ENCODE assay signal across 27 cellular contexts in genomic region chr10:85598646-85599045, GRCh38.
DNase-seq lines count a peak whose midpoint lies in the region; ATAC-seq and TF ChIP-seq lines count a peak whose summit lies in the region.
"Had no signal": no experiment of that assay in that cellular context is flagged by ENCODE, and none has a peak within 500 bp of the region (broad histone marks: within the 10 kb centered on the region; RNA-seq: fewer than 3 reads in every experiment).

No MANE protein-coding gene starts in this region.

- TF ChIP-seq EP300 in esophagus muscularis mucosa (IDR thresholded peaks at IDR 0.05), result no peak

- H3K27ac ChIP-seq in esophagus muscularis mucosa (replicated peaks in 1 of 4), result no peak overlapping the region
- H3K27ac ChIP-seq in adrenal gland, result no peak overlapping the region

- no peaks in the 10 kb centered on the region for H3K27me3 ChIP-seq in esophagus muscularis mucosa
- no peaks in the 10 kb centered on the region for H3K27me3 ChIP-seq in adrenal gland
- H3K27me3 ChIP-seq: dorsolateral prefrontal cortex had no signal

- H3K9me3 ChIP-seq in esophagus muscularis mucosa (no peaks in the 10 kb centered on the region), adrenal gland (replicated peaks in 1 of 3) (no peaks in the 10 kb centered on the region)
- H3K9me3 ChIP-seq: mucosa of descending colon had no signal

- intact Hi-C loops in esophagus muscularis mucosa (cut with DNase I) (no loop called here), adrenal gland (cut with DNase I) (no loop called here)

- H3K4me1 ChIP-seq in esophagus muscularis mucosa (no peaks in the 10 kb centered on the region), adrenal gland (replicated peaks in 1 of 2) (no peaks in the 10 kb centered on the region)

- TF ChIP-seq CTCF in GM10266 (IDR thresholded peaks at IDR 0.05; ENCODE audit: control insufficient read depth, insufficient read depth, low read depth, missing control alignments) (no peak), GM20000 (IDR thresholded peaks at IDR 0.05; ENCODE audit: extremely low read depth, missing control alignments) (no peak), esophagus muscularis mucosa (IDR thresholded peaks at IDR 0.05) (no peak), adrenal gland (IDR thresholded peaks at IDR 0.05) (no peak)

- DNase-seq in GM10266 (ENCODE audit: extremely low spot score), result peak; percentile 28
- peak; percentile 16 for DNase-seq in GM20000 (ENCODE audit: low spot score)
- peak; percentile 66 for DNase-seq in esophagus muscularis mucosa (ENCODE audit: extremely low spot score)
- no peak for DNase-seq in globus pallidus (ENCODE audit: low spot score)
- DNase-seq in CD1c-positive myeloid dendritic cell (ENCODE audit: extremely low spot score), result no peak
- DNase-seq in adrenal gland, result no peak
- DNase-seq: activated CD4-positive, alpha-beta memory T cell treated with anti-CD3 and anti-CD28 coated beads for 36 hours; activated CD4-positive, alpha-beta T cell treated with anti-CD3 and anti-CD28 coated beads for 1 hour; activated naive CD4-positive, alpha-beta T cell treated with anti-CD3 and anti-CD28 coated beads, Interleukin-2, amount 50 U/mL, for 16 hours; activated T-cell treated with anti-CD3 and anti-CD28 coated beads for 4 hours; AML-193; amniotic stem cell; CD4-positive, alpha-beta T cell; DND-41; dorsolateral prefrontal cortex; hypothalamus; left colon; mucosa of descending colon; NCI-H1436 treated with DMSO at 0.1 percent for 48 hours; NCI-H2107; NCI-H446; NCI-H82; stimulated activated CD4-positive, alpha-beta T cell treated with anti-CD3 and anti-CD28 coated beads, Interleukin-4, amount 100 ng/mL, for 4 hours; substantia nigra had no signal

- 78% methylated on average over 6 of the region's 6 CpGs for WGBS in esophagus muscularis mucosa
- WGBS in adrenal gland, 4 donors, result 78 to 91% (median 87%) methylated on average over 6 of the region's 6 CpGs

- H3K36me3 ChIP-seq in esophagus muscularis mucosa (no peaks in the 10 kb centered on the region), adrenal gland (replicated peaks in 1 of 2) (no peaks in the 10 kb centered on the region)

- TF ChIP-seq POLR2A in esophagus muscularis mucosa (IDR thresholded peaks at IDR 0.05; ENCODE audit: low read depth) (no peak), adrenal gland (IDR thresholded peaks at IDR 0.05) (no peak)

- peak; percentile 55 for ATAC-seq in HG03039 (IDR thresholded peaks at IDR 0.05; ENCODE audit: unreplicated experiment)
- ATAC-seq in esophagus mucosa, result no peak
- ATAC-seq: left colon; mucosa of descending colon; natural killer cell treated with Interleukin-12 subunit alpha and Interleukin-12 subunit beta and Interleukin-15 and Interleukin-18, amount 100 ng/mL, for 72 hours had no signal

- H3K4me3 ChIP-seq in esophagus muscularis mucosa, result no peak overlapping the region
- H3K4me3 ChIP-seq in adrenal gland, result no peak overlapping the region
- H3K4me3 ChIP-seq: dorsolateral prefrontal cortex, mucosa of descending colon had no signal

Comparison
In these comparisons a context has a peak if more than half of its experiments do, and no peak if none do; other contexts are left out.
1. DNase-seq: peak in GM10266 (single experiment), GM20000 (single experiment) and esophagus muscularis mucosa (single experiment); none in globus pallidus (single experiment), CD1c-positive myeloid dendritic cell (single experiment) and adrenal gland (0 of 7).